ENCODE assay signal across 10 cellular contexts in the genomic region with DNA sequence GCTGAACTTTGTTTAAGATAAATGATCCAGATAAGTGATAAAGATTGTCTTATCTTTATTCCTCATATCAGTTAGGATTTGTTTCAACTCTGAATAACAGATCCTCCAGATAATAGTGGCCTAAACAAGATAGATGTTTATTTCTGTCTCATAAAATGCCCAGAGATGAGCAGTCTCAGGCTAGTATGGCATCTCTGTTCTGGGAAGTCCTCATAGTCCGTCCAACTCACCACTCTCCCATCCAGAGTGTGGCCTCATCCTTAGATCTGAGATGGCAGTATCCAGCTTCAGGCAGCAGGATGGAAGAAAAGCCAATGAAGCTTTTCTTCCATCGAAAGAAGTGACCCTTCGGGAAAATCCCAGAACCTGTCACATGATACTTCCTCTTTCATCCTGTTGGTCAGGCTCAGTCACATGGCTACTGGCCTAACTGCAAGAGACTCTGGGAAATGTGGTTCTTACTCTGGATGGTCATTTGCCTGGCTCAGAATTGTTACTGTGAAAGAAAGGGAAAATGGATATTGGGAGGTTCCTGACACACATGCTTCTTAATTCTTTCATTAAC. TPM values are rescaled to one million over a fixed set of nuclear protein-coding genes. Genes with fewer than 3 reads are reported as not detected.
DNase-seq lines count a peak whose midpoint lies in the region; ATAC-seq and TF ChIP-seq lines count a peak whose summit lies in the region.
"Had no signal": no experiment of that assay in that cellular context is flagged by ENCODE, and none has a peak within 500 bp of the region (broad histone marks: within the 10 kb centered on the region; RNA-seq: fewer than 3 reads in every experiment).

No MANE protein-coding gene starts in this region.

- no peak overlapping the region for H2BK120ac ChIP-seq in IMR-90 (ENCODE audit: low read depth, low read length)

- POLR2A ChIA-PET in IMR-90 (lab: Charles Lee; ENCODE audit: unreplicated experiment): no interaction called here

- H2BK5ac ChIP-seq in IMR-90 (ENCODE audit: low read depth, low read length, poor library complexity, severe bottlenecking): no peak overlapping the region

- in situ Hi-C loops in IMR-90 (cut with MboI; ENCODE audit: low sequenced_read_pairs): no loop called here

- peaks cover 25% of the 10 kb centered on the region for H3K27me3 ChIP-seq in IMR-90 (ENCODE audit: control insufficient read depth, insufficient read depth, low read length)
- H3K27me3 ChIP-seq in iPS-20b (ENCODE audit: insufficient read depth, low read length): peaks cover 10% of the 10 kb centered on the region

- peak overlapping the region in 1 of 2 experiments; percentile 73; a peak in 1 of 4 replicates for H4K8ac ChIP-seq in IMR-90 (ENCODE audit: low read depth in 2 of 2, low read length in 2 of 2)

- no peak overlapping the region for H3K9ac ChIP-seq in IMR-90 (ENCODE audit: low read depth, low read length)
- peak overlapping the region; percentile 64; the same call in 1 of the 2 replicates for H3K9ac ChIP-seq in iPS-20b (ENCODE audit: low read depth, low read length)

- no peak overlapping the region for H3K23ac ChIP-seq in IMR-90 (ENCODE audit: low read depth, low read length)

- H3K4me1 ChIP-seq in IMR-90 (ENCODE audit: control insufficient read depth, insufficient read depth, low read length): no peaks in the 10 kb centered on the region
- H3K4me1 ChIP-seq in iPS-20b (ENCODE audit: insufficient read depth, low read length): peaks cover 3% of the 10 kb centered on the region; the same call in 1 of the 2 replicates
- H3K4me1 ChIP-seq: HAP-1 had no signal

- no TSS peak for BruUV-seq in IMR-90 (replicated peaks; lab: Mats Ljungman, UMichigan)

- H2BK20ac ChIP-seq in IMR-90 (ENCODE audit: low read depth, low read length): no peak overlapping the region

- H3K4ac ChIP-seq in IMR-90 (ENCODE audit: low read depth, low read length): no peak overlapping the region

- dilution Hi-C loops in IMR-90 (cut with HindIII; ENCODE audit: low sequenced_read_pairs, unreplicated experiment): no loop called here

- no peaks in the 10 kb centered on the region for H4K20me1 ChIP-seq in IMR-90 (ENCODE audit: insufficient read depth, low read length)

- H3K4me2 ChIP-seq in IMR-90 (ENCODE audit: low read depth, low read length): no peak overlapping the region

- DNase-seq in COLO829 (ENCODE audit: low spot score): peak; percentile 31
- DNase-seq in IMR-90: peak; percentile 46
- DNase-seq in amygdala (lab: John Stamatoyannopoulos, UW): peak in 45 of 56 donors; percentile 3 to 87 (median 44)
- DNase-seq in NK-92 treated with Interleukin-12 subunit alpha and Interleukin-12 subunit beta, amount 100 ng/mL, for 24 hours (lab: John Stamatoyannopoulos, UW): no peak
- no peak for DNase-seq in NCI-H128 (lab: John Stamatoyannopoulos, UW; ENCODE audit: unreplicated experiment)
- DNase-seq in activated CD8-positive, alpha-beta memory T cell treated with anti-CD3 and anti-CD28 coated beads, Interleukin-2, amount 50 U/mL, for 48 hours: no peak
- no peak for DNase-seq in effector CD4-positive, alpha-beta T cell
- DNase-seq: lower lobe of right lung had no signal

- no peaks in the 10 kb centered on the region for H3K9me3 ChIP-seq in IMR-90 (ENCODE audit: control insufficient read depth, insufficient read depth, low read length)
- no peaks in the 10 kb centered on the region for H3K9me3 ChIP-seq in iPS-20b (ENCODE audit: insufficient read depth, low read depth, low read length)
- H3K9me3 ChIP-seq: HAP-1, lower lobe of right lung had no signal

- TF ChIP-seq POLR2A in IMR-90 (IDR thresholded peaks at IDR 0.05; ENCODE audit: low read depth, low read length): no peak

- H3K79me1 ChIP-seq in IMR-90 (ENCODE audit: low read depth in 1 of 2, low read length in 2 of 2): no peaks in the 10 kb centered on the region

- WGBS in IMR-90 (ENCODE audit: extremely low coverage in 2 of 2, insufficient read length in 1 of 2), 2 experiments: 17% methylated on average over 2 of the region's 3 CpGs; no CpG with 5 or more reads in 1 of the 2 experiments

- intact Hi-C loops in IMR-90 (cut with micrococcal nuclease): no loop called here

- no peaks in the 10 kb centered on the region; the same call in 1 of the 2 replicates for H3K9me1 ChIP-seq in IMR-90 (ENCODE audit: insufficient read depth, low read length)

- CTCF ChIA-PET in IMR-90 (lab: Yijun Ruan, JAX): no interaction called here

- H3K36me3 ChIP-seq in IMR-90 (ENCODE audit: control insufficient read depth, insufficient read depth, low read length) (no peaks in the 10 kb centered on the region), iPS-20b (ENCODE audit: insufficient read depth, low read depth, low read length) (no peaks in the 10 kb centered on the region)
- H3K36me3 ChIP-seq: HAP-1, lower lobe of right lung had no signal

- H3K27ac ChIP-seq in IMR-90 (ENCODE audit: insufficient read depth, low read length): no peak overlapping the region
- H3K27ac ChIP-seq in iPS-20b (ENCODE audit: low read length): no peak overlapping the region
- H3K27ac ChIP-seq: lower lobe of right lung had no signal

- no peak overlapping the region for H3K18ac ChIP-seq in IMR-90 (ENCODE audit: low read depth, low read length)

- peak overlapping the region; percentile 69 for H2AFZ ChIP-seq in IMR-90 (replicated peaks; ENCODE audit: low read length, poor library complexity)

- H2BK15ac ChIP-seq in IMR-90 (ENCODE audit: low read depth, low read length): no peak overlapping the region

- TF ChIP-seq RAD21 in IMR-90 (IDR thresholded peaks at IDR 0.05; ENCODE audit: low read length): no peak

- H4K5ac ChIP-seq in IMR-90 (ENCODE audit: low read depth, low read length): no peak overlapping the region

- H2AK9ac ChIP-seq in IMR-90 (replicated peaks; ENCODE audit: low read depth, low read length, poor library complexity): no peak overlapping the region

- no peak overlapping the region for H3K14ac ChIP-seq in IMR-90 (replicated peaks; ENCODE audit: low read depth, low read length)

- no peak overlapping the region for H2AK5ac ChIP-seq in IMR-90 (ENCODE audit: low read depth, low read length)

- H3K56ac ChIP-seq in IMR-90 (ENCODE audit: extremely low read depth, insufficient read depth, low read length): no peak overlapping the region

- H3K4me3 ChIP-seq in IMR-90 (ENCODE audit: insufficient read depth, low read depth, low read length): no peak overlapping the region
- peak overlapping the region; percentile 75 for H3K4me3 ChIP-seq in iPS-20b (ENCODE audit: low read length)
- H3K4me3 ChIP-seq: HAP-1, lower lobe of right lung had no signal

- no peak for TF ChIP-seq CTCF in IMR-90 (conservative IDR thresholded peaks at IDR 0.05; ENCODE audit: low read depth, low read length)

- ATAC-seq in IMR-90 (ENCODE audit: low read depth): no peak

- H4K91ac ChIP-seq in IMR-90 (ENCODE audit: insufficient read depth, low read depth, low read length): no peak overlapping the region

TF ChIP-seq in IMR-90, 13 proteins besides CTCF, POLR2A, EP300 and RAD21:
- TF ChIP-seq, protein P1, sequence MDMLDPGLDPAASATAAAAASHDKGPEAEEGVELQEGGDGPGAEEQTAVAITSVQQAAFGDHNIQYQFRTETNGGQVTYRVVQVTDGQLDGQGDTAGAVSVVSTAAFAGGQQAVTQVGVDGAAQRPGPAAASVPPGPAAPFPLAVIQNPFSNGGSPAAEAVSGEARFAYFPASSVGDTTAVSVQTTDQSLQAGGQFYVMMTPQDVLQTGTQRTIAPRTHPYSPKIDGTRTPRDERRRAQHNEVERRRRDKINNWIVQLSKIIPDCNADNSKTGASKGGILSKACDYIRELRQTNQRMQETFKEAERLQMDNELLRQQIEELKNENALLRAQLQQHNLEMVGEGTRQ (IDR thresholded peaks at IDR 0.05; ENCODE audit: low read depth, low read length): peak; percentile 93
- TF ChIP-seq BHLHE40 (IDR thresholded peaks at IDR 0.05; ENCODE audit: low read depth, low read length) (no peak), RFX5 (IDR thresholded peaks at IDR 0.05; ENCODE audit: low read depth, low read length) (no peak)

RNA-seq across cellular contexts. Expression of a gene that starts 29.4 kb away (rescaled TPM):
- total RNA-seq in IMR-90 (2012; rRNA removed): not detected in 2 replicates
- polyA plus RNA-seq in IMR-90 (2012; rRNA removed): not detected in 2 replicates
- polyA plus RNA-seq in IMR-90 (2012; cell fraction: cytosol; rRNA removed): not detected in 2 replicates
- not detected in 2 replicates for polyA plus RNA-seq in IMR-90 (2012; cell fraction: nucleus; rRNA removed; ENCODE audit: low replicate concordance)

Comparison
In these comparisons a context has a peak if more than half of its experiments do, and no peak if none do; other contexts are left out.
1. DNase-seq: peak in COLO829 (single experiment), IMR-90 (single experiment) and amygdala (45 of 56); none in NK-92 treated with Interleukin-12 subunit alpha and Interleukin-12 subunit beta, amount 100 ng/mL, for 24 hours (single experiment), NCI-H128 (single experiment), activated CD8-positive, alpha-beta memory T cell treated with anti-CD3 and anti-CD28 coated beads, Interleukin-2, amount 50 U/mL, for 48 hours (single experiment) and effector CD4-positive, alpha-beta T cell (single experiment).